1 cellular context compared by ENCODE assay signal in genomic region chr7:641269-641671, GRCh38.
TF ChIP-seq lines count a peak whose summit lies in the region.

No MANE protein-coding gene starts in this region.

TF ChIP-seq in GM23338, 12 proteins besides CTCF, POLR2A, EP300 and RAD21 (continued from another document):
- no peak for TF ChIP-seq REST (IDR thresholded peaks at IDR 0.05; ENCODE audit: unreplicated experiment)
- no peak for TF ChIP-seq JUNB (IDR thresholded peaks at IDR 0.05; ENCODE audit: unreplicated experiment)
- no peak for TF ChIP-seq EZH2 (IDR thresholded peaks at IDR 0.05; ENCODE audit: low read depth, unreplicated experiment)
- no peak for TF ChIP-seq ZNF114 (CRISPR knock-in tag; IDR thresholded peaks at IDR 0.05)
